In genomic region chr10:99619851-99620712, GRCh38 we compare ENCODE assay signal across 8 cellular contexts. TPM values are rescaled to one million over a fixed set of nuclear protein-coding genes. Genes with fewer than 3 reads are reported as not detected.
DNase-seq lines count a peak whose midpoint lies in the region; ATAC-seq and TF ChIP-seq lines count a peak whose summit lies in the region.

SLC25A28 (minus strand) TSS chr10:99620439; CDS start chr10:99620335, 104 bp downstream.

- intact Hi-C loops in mucosa of descending colon (cut with DNase I, micrococcal nuclease): loop anchor here (10.0 kb wide), 2 partner anchors 185 to 225 kb away; partner anchors contain the start of gene GOT1 (in 2 of the 2)

- H3K4me1 ChIP-seq in HUES48 (ENCODE audit: control insufficient read depth, insufficient read depth, low read length) (peaks cover 25% of the 10 kb centered on the region), OCI-LY1 (ENCODE audit: insufficient read depth, low read length, severe bottlenecking) (peaks cover 29% of the 10 kb centered on the region), mucosa of descending colon (ENCODE audit: low read depth) (peaks cover 7% of the 10 kb centered on the region)

- no peaks in the 10 kb centered on the region for H3K9me2 ChIP-seq in OCI-LY1 (ENCODE audit: low read depth, low read length)

- peak within 1 kb of the TSS; percentile 86 for H3K4me3 ChIP-seq in HUES48 (ENCODE audit: low read depth, low read length)
- H3K4me3 ChIP-seq in OCI-LY1 (ENCODE audit: low read depth, low read length, poor library complexity, severe bottlenecking): peak within 1 kb of the TSS; percentile 96
- peak within 1 kb of the TSS; percentile 95 for H3K4me3 ChIP-seq in epithelial cell of proximal tubule (ENCODE audit: low read depth, low read length)
- peak within 1 kb of the TSS; percentile 71 for H3K4me3 ChIP-seq in mucosa of descending colon

- DNase-seq in AG20443 (ENCODE audit: low spot score): peak; percentile 95
- DNase-seq in activated T-cell treated with anti-CD3 and anti-CD28 coated beads for 48 hours (ENCODE audit: low read depth): peak; percentile 88
- peak; percentile 99 for DNase-seq in epithelial cell of proximal tubule (ENCODE audit: low read depth)
- DNase-seq in mucosa of descending colon: peak; percentile 94 to 97 (median 96)
- DNase-seq in stimulated activated CD8-positive, alpha-beta memory T cell treated with anti-CD3 and anti-CD28 coated beads, Interleukin-4, amount 100 ng/mL, for 24 hours (ENCODE audit: low read depth): peak; percentile 87

- H3K36me3 ChIP-seq in HUES48 (ENCODE audit: control insufficient read depth, insufficient read depth, low read length) (no peaks in the 10 kb centered on the region), OCI-LY1 (ENCODE audit: insufficient read depth, low read length) (no peaks in the 10 kb centered on the region), mucosa of descending colon (ENCODE audit: low read depth) (peaks cover 5% of the 10 kb centered on the region)

- H3F3A ChIP-seq in OCI-LY1 (ENCODE audit: insufficient read depth, low read length): no peaks in the 10 kb centered on the region

- no peak for TF ChIP-seq CTCF in OCI-LY1 (IDR thresholded peaks at IDR 0.05; ENCODE audit: low read length)
- TF ChIP-seq CTCF in epithelial cell of proximal tubule (conservative IDR thresholded peaks at IDR 0.05; ENCODE audit: low read depth, low read length): no peak
- peak; percentile 13 for TF ChIP-seq CTCF in mucosa of descending colon (IDR thresholded peaks at IDR 0.05)

- no peak within 1 kb of the TSS for H2AFZ ChIP-seq in OCI-LY1 (ENCODE audit: low read length)

- H3K9ac ChIP-seq in HUES48 (ENCODE audit: low read depth, low read length) (peak within 1 kb of the TSS; percentile 85), OCI-LY1 (ENCODE audit: low read length) (peak within 1 kb of the TSS; percentile 95)

- H3K9me3 ChIP-seq in HUES48 (ENCODE audit: control insufficient read depth, insufficient read depth, low read length) (no peaks in the 10 kb centered on the region), OCI-LY1 (ENCODE audit: low read length) (no peaks in the 10 kb centered on the region), mucosa of descending colon (no peaks in the 10 kb centered on the region)

- no peaks in the 10 kb centered on the region for H3K27me3 ChIP-seq in HUES48 (ENCODE audit: control insufficient read depth, insufficient read depth, low read length)
- H3K27me3 ChIP-seq in OCI-LY1 (ENCODE audit: insufficient read depth, low read length): no peaks in the 10 kb centered on the region

- ATAC-seq in GM19452 (IDR thresholded peaks at IDR 0.05; ENCODE audit: unreplicated experiment) (peak; percentile 83), mucosa of descending colon (peak; percentile 0)

- H4K20me1 ChIP-seq in OCI-LY1 (ENCODE audit: insufficient read depth, low read length): no peaks in the 10 kb centered on the region

- peak within 1 kb of the TSS; percentile 96 for H3K27ac ChIP-seq in HUES48 (ENCODE audit: low read depth, low read length)
- peak within 1 kb of the TSS; percentile 58 for H3K27ac ChIP-seq in OCI-LY1 (ENCODE audit: low read depth, low read length, poor library complexity, severe bottlenecking)

- H3K4me2 ChIP-seq in OCI-LY1 (ENCODE audit: low read length): peak within 1 kb of the TSS; percentile 81

- H3K79me2 ChIP-seq in OCI-LY1 (ENCODE audit: insufficient read depth, low read length): peaks cover 13% of the 10 kb centered on the region

RNA-seq across cellular contexts. Expression of gene SLC25A28, which starts in this region (rescaled TPM):
- 3.1 and 8.3 TPM in 2 replicates for total RNA-seq in epithelial cell of proximal tubule
- 10 to 100 TPM; 38.2 to 64.4 (median 39.6) TPM for total RNA-seq in mucosa of descending colon

Comparison
In these comparisons a context has a peak if more than half of its experiments do, and no peak if none do; other contexts are left out.
1. Peak in every context shown above with its lines: DNase-seq, ATAC-seq, H3K4me3 ChIP-seq and H3K27ac ChIP-seq.